Comparison of ENCODE assay signal across 11 cellular contexts in genomic region chr12:106910202-106910601, GRCh38. TPM values are rescaled to one million over a fixed set of nuclear protein-coding genes. Genes with fewer than 3 reads are reported as not detected.
DNase-seq lines count a peak whose midpoint lies in the region; ATAC-seq and TF ChIP-seq lines count a peak whose summit lies in the region.
"Had no signal": no experiment of that assay in that cellular context is flagged by ENCODE, and none has a peak within 500 bp of the region (broad histone marks: within the 10 kb centered on the region; RNA-seq: fewer than 3 reads in every experiment).

No MANE protein-coding gene starts in this region.

- H3K4me3 ChIP-seq in upper lobe of right lung: no peak overlapping the region

- no peak overlapping the region for H3K4me3 Mint-ChIP-seq in activated CD8-positive, alpha-beta T cell treated with anti-CD3 and anti-CD28 coated beads for 36 hours
- no peak overlapping the region for H3K4me3 Mint-ChIP-seq in activated CD8-positive, alpha-beta T cell treated with anti-CD3 and anti-CD28 coated beads, Interleukin-2, amount 10 ng/mL, durations not matched to agents 7 days and 5 days
- H3K4me3 Mint-ChIP-seq in activated T-helper 2 cell treated with anti-CD3 and anti-CD28 coated beads, Interferon-gamma antibody, Interleukin-2, Interleukin-4, amounts not matched to agents 10 μg/mL and 5 μg/mL and 100 μg/mL, durations not matched to agents 14 hours and 24 hours and 36 hours (ENCODE audit: low read depth): no peak overlapping the region

- H3K36me3 ChIP-seq in upper lobe of right lung: no peaks in the 10 kb centered on the region

- no peak for TF ChIP-seq CTCF in activated CD8-positive, alpha-beta T cell treated with anti-CD3 and anti-CD28 coated beads for 36 hours (IDR thresholded peaks at IDR 0.05)
- TF ChIP-seq CTCF in upper lobe of right lung (IDR thresholded peaks at IDR 0.05): no peak

- peaks cover 22% of the 10 kb centered on the region for H3K27me3 ChIP-seq in upper lobe of right lung

- peak; percentile 17 for DNase-seq in activated CD8-positive, alpha-beta T cell treated with anti-CD3 and anti-CD28 coated beads for 36 hours
- DNase-seq in activated CD8-positive, alpha-beta T cell treated with anti-CD3 and anti-CD28 coated beads, Interleukin-2, amount 10 ng/mL, durations not matched to agents 7 days and 5 days: no peak
- peak; percentile 95 for DNase-seq in NOMO-1 treated with DMSO at 0.1 percent for 48 hours (lab: John Stamatoyannopoulos, UW; ENCODE audit: unreplicated experiment)
- DNase-seq in upper lobe of right lung: no peak
- no peak for DNase-seq in activated T-helper 2 cell treated with anti-CD3 and anti-CD28 coated beads, Interferon-gamma antibody, Interleukin-2, Interleukin-4, amounts not matched to agents 10 μg/mL and 5 μg/mL and 100 μg/mL, durations not matched to agents 14 hours and 24 hours and 36 hours (ENCODE audit: low spot score)
- no peak for DNase-seq in activated T-cell treated with anti-CD3 and anti-CD28 coated beads, Interleukin-2, amount 50 U/mL, for 1 hour
- DNase-seq in activated CD4-positive, CD25-positive, alpha-beta regulatory T cell treated with anti-CD3 and anti-CD28 coated beads, Interleukin-2, amount 50 U/mL, for 72 hours: no peak
- DNase-seq: effector CD4-positive, alpha-beta T cell; IMR-90 had no signal

- POLR2A ChIA-PET in activated CD8-positive, alpha-beta T cell treated with anti-CD3 and anti-CD28 coated beads for 36 hours (lab: Charles Lee): no interaction called here
- POLR2A ChIA-PET in activated CD8-positive, alpha-beta T cell treated with anti-CD3 and anti-CD28 coated beads, Interleukin-2, amount 10 ng/mL, durations not matched to agents 7 days and 5 days (lab: Charles Lee): no interaction called here

- no peaks in the 10 kb centered on the region for H3K36me3 Mint-ChIP-seq in activated CD8-positive, alpha-beta T cell treated with anti-CD3 and anti-CD28 coated beads for 36 hours (ENCODE audit: low read depth)
- no peaks in the 10 kb centered on the region for H3K36me3 Mint-ChIP-seq in activated CD8-positive, alpha-beta T cell treated with anti-CD3 and anti-CD28 coated beads, Interleukin-2, amount 10 ng/mL, durations not matched to agents 7 days and 5 days (ENCODE audit: low read depth)
- H3K36me3 Mint-ChIP-seq in activated T-helper 2 cell treated with anti-CD3 and anti-CD28 coated beads, Interferon-gamma antibody, Interleukin-2, Interleukin-4, amounts not matched to agents 10 μg/mL and 5 μg/mL and 100 μg/mL, durations not matched to agents 14 hours and 24 hours and 36 hours (ENCODE audit: low read depth): no peaks in the 10 kb centered on the region

- H3K4me1 ChIP-seq in upper lobe of right lung: no peaks in the 10 kb centered on the region

- intact Hi-C loops in activated CD8-positive, alpha-beta T cell treated with anti-CD3 and anti-CD28 coated beads for 36 hours (cut with micrococcal nuclease): no loop called here
- intact Hi-C loops in upper lobe of right lung (cut with DNase I): no loop called here
- intact Hi-C loops in activated T-helper 2 cell treated with anti-CD3 and anti-CD28 coated beads, Interferon-gamma antibody, Interleukin-2, Interleukin-4, amounts not matched to agents 10 μg/mL and 5 μg/mL and 100 μg/mL, durations not matched to agents 14 hours and 24 hours and 36 hours (cut with micrococcal nuclease): loop anchor here (5.0 to 10.0 kb wide), 2 partner anchors 53 to 685 kb away; no protein-coding TSS in a partner anchor

- no peak for ATAC-seq in activated CD8-positive, alpha-beta T cell treated with anti-CD3 and anti-CD28 coated beads for 36 hours
- ATAC-seq in activated CD8-positive, alpha-beta T cell treated with anti-CD3 and anti-CD28 coated beads, Interleukin-2, amount 10 ng/mL, durations not matched to agents 7 days and 5 days: no peak
- ATAC-seq in HG02884 (IDR thresholded peaks at IDR 0.05; ENCODE audit: unreplicated experiment): peak; percentile 75
- ATAC-seq in upper lobe of right lung: peak; percentile 74

- H3K27me3 Mint-ChIP-seq in activated CD8-positive, alpha-beta T cell treated with anti-CD3 and anti-CD28 coated beads for 36 hours: peaks cover 11% of the 10 kb centered on the region
- peaks cover 14% of the 10 kb centered on the region for H3K27me3 Mint-ChIP-seq in activated CD8-positive, alpha-beta T cell treated with anti-CD3 and anti-CD28 coated beads, Interleukin-2, amount 10 ng/mL, durations not matched to agents 7 days and 5 days (ENCODE audit: low read depth)
- peaks cover under 1% of the 10 kb centered on the region for H3K27me3 Mint-ChIP-seq in activated T-helper 2 cell treated with anti-CD3 and anti-CD28 coated beads, Interferon-gamma antibody, Interleukin-2, Interleukin-4, amounts not matched to agents 10 μg/mL and 5 μg/mL and 100 μg/mL, durations not matched to agents 14 hours and 24 hours and 36 hours (ENCODE audit: low read depth)

- H3K9me3 ChIP-seq in upper lobe of right lung: no peaks in the 10 kb centered on the region

- CTCF ChIA-PET in activated CD8-positive, alpha-beta T cell treated with anti-CD3 and anti-CD28 coated beads for 36 hours (lab: Charles Lee): interaction anchor here (4.2 kb wide), 1 partner anchor 9 kb away, joined by 27 read pairs; no protein-coding TSS in a partner anchor
- CTCF ChIA-PET in activated CD8-positive, alpha-beta T cell treated with anti-CD3 and anti-CD28 coated beads, Interleukin-2, amount 10 ng/mL, durations not matched to agents 7 days and 5 days (lab: Charles Lee): interaction anchor here (0.9 to 6.4 kb wide), 5 partner anchors 10 to 684 kb away, joined by 3 to 50 read pairs (median 5); no protein-coding TSS in a partner anchor

- no peaks in the 10 kb centered on the region for H3K9me3 Mint-ChIP-seq in activated CD8-positive, alpha-beta T cell treated with anti-CD3 and anti-CD28 coated beads for 36 hours
- no peaks in the 10 kb centered on the region for H3K9me3 Mint-ChIP-seq in activated CD8-positive, alpha-beta T cell treated with anti-CD3 and anti-CD28 coated beads, Interleukin-2, amount 10 ng/mL, durations not matched to agents 7 days and 5 days (ENCODE audit: insufficient read depth)
- H3K9me3 Mint-ChIP-seq in activated T-helper 2 cell treated with anti-CD3 and anti-CD28 coated beads, Interferon-gamma antibody, Interleukin-2, Interleukin-4, amounts not matched to agents 10 μg/mL and 5 μg/mL and 100 μg/mL, durations not matched to agents 14 hours and 24 hours and 36 hours: peaks cover 4% of the 10 kb centered on the region

- H3K4me1 Mint-ChIP-seq in activated CD8-positive, alpha-beta T cell treated with anti-CD3 and anti-CD28 coated beads for 36 hours (ENCODE audit: low read depth): peaks cover 26% of the 10 kb centered on the region
- peaks cover 48% of the 10 kb centered on the region for H3K4me1 Mint-ChIP-seq in activated CD8-positive, alpha-beta T cell treated with anti-CD3 and anti-CD28 coated beads, Interleukin-2, amount 10 ng/mL, durations not matched to agents 7 days and 5 days (ENCODE audit: low read depth)
- H3K4me1 Mint-ChIP-seq in activated T-helper 2 cell treated with anti-CD3 and anti-CD28 coated beads, Interferon-gamma antibody, Interleukin-2, Interleukin-4, amounts not matched to agents 10 μg/mL and 5 μg/mL and 100 μg/mL, durations not matched to agents 14 hours and 24 hours and 36 hours (ENCODE audit: low read depth): peaks cover 37% of the 10 kb centered on the region

- H3K27ac Mint-ChIP-seq in activated CD8-positive, alpha-beta T cell treated with anti-CD3 and anti-CD28 coated beads for 36 hours: no peak overlapping the region
- no peak overlapping the region for H3K27ac Mint-ChIP-seq in activated CD8-positive, alpha-beta T cell treated with anti-CD3 and anti-CD28 coated beads, Interleukin-2, amount 10 ng/mL, durations not matched to agents 7 days and 5 days
- H3K27ac Mint-ChIP-seq in activated T-helper 2 cell treated with anti-CD3 and anti-CD28 coated beads, Interferon-gamma antibody, Interleukin-2, Interleukin-4, amounts not matched to agents 10 μg/mL and 5 μg/mL and 100 μg/mL, durations not matched to agents 14 hours and 24 hours and 36 hours: no peak overlapping the region

- no peak overlapping the region for H3K27ac ChIP-seq in upper lobe of right lung
- H3K27ac ChIP-seq: 22Rv1 had no signal

RNA-seq across cellular contexts. Expression of gene TMEM263, which starts 45.5 kb away (rescaled TPM):
- total RNA-seq in activated CD8-positive, alpha-beta T cell treated with anti-CD3 and anti-CD28 coated beads for 36 hours: 10 to 100 TPM; 43.5 to 46.5 TPM
- 10 to 100 TPM; 25.8 to 26.7 TPM for total RNA-seq in activated CD8-positive, alpha-beta T cell treated with anti-CD3 and anti-CD28 coated beads, Interleukin-2, amount 10 ng/mL, durations not matched to agents 7 days and 5 days
- total RNA-seq in upper lobe of right lung: 32.6 TPM
- total RNA-seq in activated T-helper 2 cell treated with anti-CD3 and anti-CD28 coated beads, Interferon-gamma antibody, Interleukin-2, Interleukin-4, amounts not matched to agents 10 μg/mL and 5 μg/mL and 100 μg/mL, durations not matched to agents 14 hours and 24 hours and 36 hours: 30.6 and 31.8 TPM in 2 replicates

Comparison
In these comparisons a context has a peak if more than half of its experiments do, and no peak if none do; other contexts are left out.
1. DNase-seq: peak in activated CD8-positive, alpha-beta T cell treated with anti-CD3 and anti-CD28 coated beads for 36 hours (single experiment) and NOMO-1 treated with DMSO at 0.1 percent for 48 hours (single experiment); none in activated CD8-positive, alpha-beta T cell treated with anti-CD3 and anti-CD28 coated beads, Interleukin-2, amount 10 ng/mL, durations not matched to agents 7 days and 5 days (single experiment), upper lobe of right lung (single experiment), activated T-helper 2 cell treated with anti-CD3 and anti-CD28 coated beads, Interferon-gamma antibody, Interleukin-2, Interleukin-4, amounts not matched to agents 10 μg/mL and 5 μg/mL and 100 μg/mL, durations not matched to agents 14 hours and 24 hours and 36 hours (single experiment), activated T-cell treated with anti-CD3 and anti-CD28 coated beads, Interleukin-2, amount 50 U/mL, for 1 hour (single experiment) and activated CD4-positive, CD25-positive, alpha-beta regulatory T cell treated with anti-CD3 and anti-CD28 coated beads, Interleukin-2, amount 50 U/mL, for 72 hours (single experiment).
2. ATAC-seq: peak in HG02884 (single experiment) and upper lobe of right lung (single experiment); none in activated CD8-positive, alpha-beta T cell treated with anti-CD3 and anti-CD28 coated beads for 36 hours (single experiment) and activated CD8-positive, alpha-beta T cell treated with anti-CD3 and anti-CD28 coated beads, Interleukin-2, amount 10 ng/mL, durations not matched to agents 7 days and 5 days (single experiment).